1 cellular context compared by ENCODE assay signal in the genomic region with DNA sequence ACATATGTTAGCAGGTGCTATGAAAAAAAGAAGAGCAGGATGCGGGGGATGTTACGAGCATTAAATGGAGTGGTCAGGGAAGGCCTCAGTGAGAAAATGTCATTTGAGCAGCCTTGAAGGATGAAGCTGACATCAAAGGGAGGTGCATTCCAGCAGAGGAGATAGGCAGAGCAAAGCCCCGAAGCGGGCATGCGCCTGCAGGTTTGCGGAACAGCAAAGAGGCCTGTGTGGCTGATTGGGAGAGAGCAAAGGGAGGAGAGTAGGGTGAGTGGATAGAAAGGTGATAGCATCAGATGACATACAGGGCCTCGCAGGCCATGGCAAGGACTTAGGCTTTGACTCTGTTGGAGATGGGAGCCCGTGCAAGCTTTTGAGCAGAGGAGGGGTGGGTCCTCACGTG.
TF ChIP-seq lines count a peak whose summit lies in the region.

No MANE protein-coding gene starts in this region.

TF ChIP-seq in GM23338, 12 proteins besides CTCF, POLR2A, EP300 and RAD21:
- TF ChIP-seq, protein P1, sequence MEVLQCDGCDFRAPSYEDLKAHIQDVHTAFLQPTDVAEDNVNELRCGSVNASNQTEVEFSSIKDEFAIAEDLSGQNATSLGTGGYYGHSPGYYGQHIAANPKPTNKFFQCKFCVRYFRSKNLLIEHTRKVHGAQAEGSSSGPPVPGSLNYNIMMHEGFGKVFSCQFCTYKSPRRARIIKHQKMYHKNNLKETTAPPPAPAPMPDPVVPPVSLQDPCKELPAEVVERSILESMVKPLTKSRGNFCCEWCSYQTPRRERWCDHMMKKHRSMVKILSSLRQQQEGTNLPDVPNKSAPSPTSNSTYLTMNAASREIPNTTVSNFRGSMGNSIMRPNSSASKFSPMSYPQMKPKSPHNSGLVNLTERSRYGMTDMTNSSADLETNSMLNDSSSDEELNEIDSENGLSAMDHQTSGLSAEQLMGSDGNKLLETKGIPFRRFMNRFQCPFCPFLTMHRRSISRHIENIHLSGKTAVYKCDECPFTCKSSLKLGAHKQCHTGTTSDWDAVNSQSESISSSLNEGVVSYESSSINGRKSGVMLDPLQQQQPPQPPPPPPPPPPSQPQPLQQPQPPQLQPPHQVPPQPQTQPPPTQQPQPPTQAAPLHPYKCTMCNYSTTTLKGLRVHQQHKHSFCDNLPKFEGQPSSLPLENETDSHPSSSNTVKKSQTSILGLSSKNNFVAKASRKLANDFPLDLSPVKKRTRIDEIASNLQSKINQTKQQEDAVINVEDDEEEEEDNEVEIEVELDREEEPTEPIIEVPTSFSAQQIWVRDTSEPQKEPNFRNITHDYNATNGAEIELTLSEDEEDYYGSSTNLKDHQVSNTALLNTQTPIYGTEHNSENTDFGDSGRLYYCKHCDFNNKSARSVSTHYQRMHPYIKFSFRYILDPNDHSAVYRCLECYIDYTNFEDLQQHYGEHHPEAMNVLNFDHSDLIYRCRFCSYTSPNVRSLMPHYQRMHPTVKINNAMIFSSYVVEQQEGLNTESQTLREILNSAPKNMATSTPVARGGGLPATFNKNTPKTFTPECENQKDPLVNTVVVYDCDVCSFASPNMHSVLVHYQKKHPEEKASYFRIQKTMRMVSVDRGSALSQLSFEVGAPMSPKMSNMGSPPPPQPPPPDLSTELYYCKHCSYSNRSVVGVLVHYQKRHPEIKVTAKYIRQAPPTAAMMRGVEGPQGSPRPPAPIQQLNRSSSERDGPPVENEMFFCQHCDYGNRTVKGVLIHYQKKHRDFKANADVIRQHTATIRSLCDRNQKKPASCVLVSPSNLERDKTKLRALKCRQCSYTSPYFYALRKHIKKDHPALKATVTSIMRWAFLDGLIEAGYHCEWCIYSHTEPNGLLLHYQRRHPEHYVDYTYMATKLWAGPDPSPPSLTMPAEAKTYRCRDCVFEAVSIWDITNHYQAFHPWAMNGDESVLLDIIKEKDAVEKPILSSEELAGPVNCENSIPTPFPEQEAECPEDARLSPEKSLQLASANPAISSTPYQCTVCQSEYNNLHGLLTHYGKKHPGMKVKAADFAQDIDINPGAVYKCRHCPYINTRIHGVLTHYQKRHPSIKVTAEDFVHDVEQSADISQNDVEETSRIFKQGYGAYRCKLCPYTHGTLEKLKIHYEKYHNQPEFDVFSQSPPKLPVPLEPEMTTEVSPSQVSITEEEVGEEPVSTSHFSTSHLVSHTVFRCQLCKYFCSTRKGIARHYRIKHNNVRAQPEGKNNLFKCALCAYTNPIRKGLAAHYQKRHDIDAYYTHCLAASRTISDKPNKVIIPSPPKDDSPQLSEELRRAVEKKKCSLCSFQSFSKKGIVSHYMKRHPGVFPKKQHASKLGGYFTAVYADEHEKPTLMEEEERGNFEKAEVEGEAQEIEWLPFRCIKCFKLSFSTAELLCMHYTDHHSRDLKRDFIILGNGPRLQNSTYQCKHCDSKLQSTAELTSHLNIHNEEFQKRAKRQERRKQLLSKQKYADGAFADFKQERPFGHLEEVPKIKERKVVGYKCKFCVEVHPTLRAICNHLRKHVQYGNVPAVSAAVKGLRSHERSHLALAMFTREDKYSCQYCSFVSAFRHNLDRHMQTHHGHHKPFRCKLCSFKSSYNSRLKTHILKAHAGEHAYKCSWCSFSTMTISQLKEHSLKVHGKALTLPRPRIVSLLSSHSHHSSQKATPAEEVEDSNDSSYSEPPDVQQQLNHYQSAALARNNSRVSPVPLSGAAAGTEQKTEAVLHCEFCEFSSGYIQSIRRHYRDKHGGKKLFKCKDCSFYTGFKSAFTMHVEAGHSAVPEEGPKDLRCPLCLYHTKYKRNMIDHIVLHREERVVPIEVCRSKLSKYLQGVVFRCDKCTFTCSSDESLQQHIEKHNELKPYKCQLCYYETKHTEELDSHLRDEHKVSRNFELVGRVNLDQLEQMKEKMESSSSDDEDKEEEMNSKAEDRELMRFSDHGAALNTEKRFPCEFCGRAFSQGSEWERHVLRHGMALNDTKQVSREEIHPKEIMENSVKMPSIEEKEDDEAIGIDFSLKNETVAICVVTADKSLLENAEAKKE (CRISPR knock-in tag; IDR thresholded peaks at IDR 0.05), result no peak
- no peak for TF ChIP-seq STAT1 (IDR thresholded peaks at IDR 0.05; ENCODE audit: unreplicated experiment)
- no peak for TF ChIP-seq ZNF331 (CRISPR knock-in tag; IDR thresholded peaks at IDR 0.05; ENCODE audit: low read depth)
- TF ChIP-seq NANOG (IDR thresholded peaks at IDR 0.05; ENCODE audit: borderline replicate concordance), result no peak
- TF ChIP-seq JUNB (IDR thresholded peaks at IDR 0.05; ENCODE audit: unreplicated experiment), result no peak
- TF ChIP-seq POLR2AphosphoS5 (IDR thresholded peaks at IDR 0.05; ENCODE audit: low read depth), result no peak
- TF ChIP-seq ZNF114 (CRISPR knock-in tag; IDR thresholded peaks at IDR 0.05), result no peak
- TF ChIP-seq CREB1 (CRISPR knock-in tag; IDR thresholded peaks at IDR 0.05; ENCODE audit: low read depth), result no peak
- no peak for TF ChIP-seq EZH2phosphoT487 (IDR thresholded peaks at IDR 0.05; ENCODE audit: unreplicated experiment)
- TF ChIP-seq ETS1 (IDR thresholded peaks at IDR 0.05), result no peak
- no peak for TF ChIP-seq EZH2 (IDR thresholded peaks at IDR 0.05; ENCODE audit: low read depth, unreplicated experiment)
- no peak for TF ChIP-seq REST (IDR thresholded peaks at IDR 0.05; ENCODE audit: unreplicated experiment)
TF ChIP-seq in GM23338: peak in this region for 0.
